29 cellular contexts compared by ENCODE assay signal in the genomic region with DNA sequence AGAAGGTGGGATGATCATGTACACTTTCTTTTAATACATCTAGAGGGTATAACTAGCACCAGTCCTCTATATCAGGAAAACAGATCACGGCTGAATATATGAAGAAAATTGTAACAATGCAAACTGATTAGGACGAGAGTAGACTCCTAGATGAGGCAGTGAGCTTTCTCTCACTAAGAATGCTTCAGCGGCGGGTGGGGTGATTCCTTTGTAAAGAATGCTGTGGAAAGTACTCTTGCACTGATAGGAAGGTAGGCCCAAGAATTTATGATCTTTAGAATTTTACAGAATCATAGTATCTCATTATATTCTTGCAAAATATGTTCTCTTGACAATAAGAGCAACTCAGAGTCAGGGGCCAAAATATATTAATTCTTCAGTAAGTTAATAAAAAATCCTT.
"Had no signal": no experiment of that assay in that cellular context is flagged by ENCODE, and none has a peak within 500 bp of the region (broad histone marks: within the 10 kb centered on the region; RNA-seq: fewer than 3 reads in every experiment).

No MANE protein-coding gene starts in this region.

- H3K4me1 ChIP-seq: parathyroid adenoma, psoas muscle, right lobe of liver, sigmoid colon, spleen, testis, upper lobe of left lung, vagina had no signal

- H3K9me3 ChIP-seq: ovary, psoas muscle, right lobe of liver, sigmoid colon, spleen, suprapubic skin, testis, tibial artery, transverse colon, upper lobe of left lung, vagina had no signal

- H3K79me2 ChIP-seq: parathyroid adenoma had no signal

- H3K4me3 ChIP-seq: ovary, psoas muscle, right lobe of liver, sigmoid colon, spleen, suprapubic skin, testis, tibial artery, transverse colon, upper lobe of left lung, vagina had no signal

- H3K36me3 ChIP-seq: ovary, right lobe of liver, sigmoid colon, spleen, suprapubic skin, tibial artery, transverse colon, upper lobe of left lung, vagina had no signal

- H3K27ac ChIP-seq: ovary, parathyroid adenoma, psoas muscle, right lobe of liver, sigmoid colon, spleen, suprapubic skin, testis, tibial artery, transverse colon, upper lobe of left lung, vagina had no signal

- DNase-seq: naive thymus-derived CD8-positive, alpha-beta T cell; nephron progenitor cell; occipital lobe; ovary; posterior cingulate gyrus; psoas muscle; right cardiac atrium; right lobe of liver; sigmoid colon; small intestine; spleen; stimulated activated CD4-positive, alpha-beta T cell treated with anti-CD3 and anti-CD28 coated beads, Interleukin-12 subunit alpha, Interleukin-12 subunit beta, amount 100 ng/mL, for 4 hours; stimulated activated CD4-positive, alpha-beta T cell treated with anti-CD3 and anti-CD28 coated beads, Interleukin-1b, Interleukin-23, amount 100 ng/mL, for 48 hours; stimulated activated CD4-positive, alpha-beta T cell treated with anti-CD3 and anti-CD28 coated beads, Interleukin-4, amount 100 ng/mL, for 1 hour; stimulated activated CD4-positive, alpha-beta T cell treated with anti-CD3 and anti-CD28 coated beads, Interleukin-4, amount 100 ng/mL, for 4 hours; stimulated activated CD8-positive, alpha-beta memory T cell treated with anti-CD3 and anti-CD28 coated beads, Interleukin-4, amount 100 ng/mL, for 48 hours; stimulated activated naive CD4-positive, alpha-beta T cell; stimulated activated naive CD8-positive, alpha-beta T cell treated with anti-CD3 and anti-CD28 coated beads, Interleukin-15, amount 100 ng/mL, for 72 hours; stimulated activated naive CD8-positive, alpha-beta T cell treated with anti-CD3 and anti-CD28 coated beads, Interleukin-15, Interleukin-2, amounts not matched to agents 100 U/mL and 50 U/mL, for 24 hours; substantia nigra; testis; tibial artery; transverse colon; upper lobe of left lung had no signal

- H2AFZ ChIP-seq: parathyroid adenoma had no signal

- ATAC-seq: naive thymus-derived CD8-positive, alpha-beta T cell; natural killer cell treated with Interleukin-12 subunit alpha and Interleukin-12 subunit beta and Interleukin-15 and Interleukin-18, amount 100 ng/mL, for 72 hours; psoas muscle; right cardiac atrium; right lobe of liver; stimulated activated memory B cell treated with anti-CD40 and anti-IgM and Interleukin-4, amounts not matched to agents 10 μg/mL and 1 μg/mL and 100 μg/mL, for 72 hours; stimulated activated naive CD8-positive, alpha-beta T cell treated with anti-CD3 and anti-CD28 coated beads, Interleukin-15, amount 100 ng/mL, for 72 hours; stimulated activated naive CD8-positive, alpha-beta T cell treated with anti-CD3 and anti-CD28 coated beads, Interleukin-15, Interleukin-2, amounts not matched to agents 100 U/mL and 50 U/mL, for 24 hours had no signal

- H3K9ac ChIP-seq: parathyroid adenoma had no signal

- H3K27me3 ChIP-seq: ovary, right lobe of liver, sigmoid colon, spleen, suprapubic skin, testis, tibial artery, transverse colon, upper lobe of left lung, vagina had no signal
